Comparison of ENCODE assay signal across 10 cellular contexts in genomic region chr3:37863949-37864822, GRCh38. TPM values are rescaled to one million over a fixed set of nuclear protein-coding genes. Genes with fewer than 3 reads are reported as not detected.
DNase-seq lines count a peak whose midpoint lies in the region; ATAC-seq, FAIRE-seq and TF ChIP-seq lines count a peak whose summit lies in the region.
"Had no signal": no experiment of that assay in that cellular context is flagged by ENCODE, and none has a peak within 500 bp of the region (broad histone marks: within the 10 kb centered on the region; RNA-seq: fewer than 3 reads in every experiment).

No MANE protein-coding gene starts in this region.

- no peak overlapping the region for H3K4me3 ChIP-seq in A549
- 0 out of 2 replicates have a peak overlapping the region, but pooled peaks have one; percentile 86 for H3K4me3 ChIP-seq in HUES6 (ENCODE audit: low read depth, low read length)
- no peak overlapping the region for H3K4me3 ChIP-seq in CD8-positive, alpha-beta memory T cell (ENCODE audit: low read length)

- peak in 1 of 2 experiments; percentile 23 for DNase-seq in A549 (ENCODE audit: low read depth in 1 of 2, low spot score in 1 of 2)
- DNase-seq in cerebellum (ENCODE audit: low spot score) = peak; percentile 74
- DNase-seq in CD8-positive, alpha-beta memory T cell = no peak
- no peak for DNase-seq in Ammon's horn (ENCODE audit: low spot score)
- DNase-seq in activated T-cell treated with anti-CD3 and anti-CD28 coated beads, Interleukin-2, amount 50 U/mL, for 24 hours = no peak
- DNase-seq: activated CD4-positive, alpha-beta memory T cell treated with anti-CD3 and anti-CD28 coated beads, Interleukin-2, amount 10 ng/mL, durations not matched to agents 7 days and 5 days; NCI-H1436 treated with DMSO at 0.1 percent for 48 hours had no signal

- H3K27me3 ChIP-seq in HUES6 (ENCODE audit: control insufficient read depth, insufficient read depth, low read length) = peaks cover 2% of the 10 kb centered on the region
- H3K27me3 ChIP-seq in CD8-positive, alpha-beta memory T cell (ENCODE audit: insufficient read depth, low read length, poor library complexity, severe bottlenecking) = peaks cover 6% of the 10 kb centered on the region

- no peaks in the 10 kb centered on the region for H3K36me3 ChIP-seq in HUES6 (ENCODE audit: control insufficient read depth, insufficient read depth, low read length)
- H3K36me3 ChIP-seq in CD8-positive, alpha-beta memory T cell (ENCODE audit: insufficient read depth, low read length) = no peaks in the 10 kb centered on the region

- TF ChIP-seq CTCF in A549 (IDR thresholded peaks at IDR 0.05) (no peak), nephron (IDR thresholded peaks at IDR 0.05; ENCODE audit: unreplicated experiment in 3 of 3) (no peak)

- ATAC-seq in A549 = no peak
- ATAC-seq in HG03439 (IDR thresholded peaks at IDR 0.05; ENCODE audit: unreplicated experiment) = no peak

- peaks cover 12% of the 10 kb centered on the region for H3K9me3 Mint-ChIP-seq in nephron
- H3K9me3 Mint-ChIP-seq in CD8-positive, alpha-beta memory T cell = no peaks in the 10 kb centered on the region
- no peaks in the 10 kb centered on the region for H3K9me3 Mint-ChIP-seq in activated T-cell treated with anti-CD3 and anti-CD28 coated beads, Interleukin-2, amount 50 U/mL, for 24 hours
- H3K9me3 Mint-ChIP-seq: activated CD4-positive, alpha-beta memory T cell treated with anti-CD3 and anti-CD28 coated beads, Interleukin-2, amount 10 ng/mL, durations not matched to agents 7 days and 5 days had no signal

- POLR2A ChIA-PET in A549 (lab: Yijun Ruan, JAX) = no interaction called here
- POLR2A ChIA-PET in CD8-positive, alpha-beta memory T cell (lab: Charles Lee) = no interaction called here

- TF ChIP-seq RAD21 in A549 (conservative IDR thresholded peaks at IDR 0.05 in 1 of 2, IDR thresholded peaks at IDR 0.05 in 1 of 2) = no peak

- no peak for FAIRE-seq in A549 (lab: Jason Lieb, UNC)

- H3K4me3 Mint-ChIP-seq in nephron = peak overlapping the region; percentile 91 to 96 (median 93)
- peak overlapping the region in 1 of 7 donors; percentile 55 for H3K4me3 Mint-ChIP-seq in CD8-positive, alpha-beta memory T cell
- no peak overlapping the region for H3K4me3 Mint-ChIP-seq in activated T-cell treated with anti-CD3 and anti-CD28 coated beads, Interleukin-2, amount 50 U/mL, for 24 hours
- H3K4me3 Mint-ChIP-seq: activated CD4-positive, alpha-beta memory T cell treated with anti-CD3 and anti-CD28 coated beads, Interleukin-2, amount 10 ng/mL, durations not matched to agents 7 days and 5 days had no signal

- H3K27me3 Mint-ChIP-seq in nephron (ENCODE audit: low read depth) = no peaks in the 10 kb centered on the region
- H3K27me3 Mint-ChIP-seq in CD8-positive, alpha-beta memory T cell = peaks cover 16 to 32% of the 10 kb centered on the region in 2 donors
- H3K27me3 Mint-ChIP-seq in activated T-cell treated with anti-CD3 and anti-CD28 coated beads, Interleukin-2, amount 50 U/mL, for 24 hours = peaks cover 26% of the 10 kb centered on the region

- H3K36me3 Mint-ChIP-seq in nephron (ENCODE audit: low read depth) = peaks cover 19% of the 10 kb centered on the region
- no peaks in the 10 kb centered on the region for H3K36me3 Mint-ChIP-seq in CD8-positive, alpha-beta memory T cell
- H3K36me3 Mint-ChIP-seq in activated T-cell treated with anti-CD3 and anti-CD28 coated beads, Interleukin-2, amount 50 U/mL, for 24 hours (ENCODE audit: low read depth) = no peaks in the 10 kb centered on the region

- 48% methylated on average over 5 of the region's 5 CpGs for WGBS in A549 (ENCODE audit: missing lambda C conversion rate)

- H3K9me3 ChIP-seq in A549 (0 out of 3 replicates have a peak, but pooled peaks cover 3% of the 10 kb centered on the region), HUES6 (ENCODE audit: control insufficient read depth, insufficient read depth, low read depth, low read length) (no peaks in the 10 kb centered on the region)
- no peaks in the 10 kb centered on the region for H3K9me3 ChIP-seq in CD8-positive, alpha-beta memory T cell (ENCODE audit: low read length)

- TF ChIP-seq POLR2A in A549 (IDR thresholded peaks at IDR 0.05; ENCODE audit: low read length) = no peak

- CTCF ChIA-PET in A549 (lab: Yijun Ruan, JAX) = interaction anchor here (1.6 to 3.4 kb wide), 2 partner anchors 9 to 103 kb away, joined by 9 to 12 read pairs; no protein-coding TSS in a partner anchor
- CTCF ChIA-PET in CD8-positive, alpha-beta memory T cell (lab: Charles Lee) = no interaction called here

- H3K4me1 ChIP-seq in A549 = peaks cover 34% of the 10 kb centered on the region
- H3K4me1 ChIP-seq in HUES6 (ENCODE audit: control insufficient read depth, insufficient read depth, low read length) = peaks cover 29% of the 10 kb centered on the region
- peaks cover 11% of the 10 kb centered on the region for H3K4me1 ChIP-seq in CD8-positive, alpha-beta memory T cell (ENCODE audit: insufficient read depth, low read length)

- TF ChIP-seq EP300 in A549 (IDR thresholded peaks at IDR 0.05) = no peak

- peak overlapping the region; percentile 82 to 96 (median 95) for H3K27ac Mint-ChIP-seq in nephron
- no peak overlapping the region for H3K27ac Mint-ChIP-seq in CD8-positive, alpha-beta memory T cell
- H3K27ac Mint-ChIP-seq in activated T-cell treated with anti-CD3 and anti-CD28 coated beads, Interleukin-2, amount 50 U/mL, for 24 hours = no peak overlapping the region
- H3K27ac Mint-ChIP-seq: activated CD4-positive, alpha-beta memory T cell treated with anti-CD3 and anti-CD28 coated beads, Interleukin-2, amount 10 ng/mL, durations not matched to agents 7 days and 5 days had no signal

- H3K4me2 ChIP-seq in A549 = peak overlapping the region; percentile 97

- H3K27ac ChIP-seq in A549 (peak overlapping the region; percentile 12 to 88; a peak in 2 of 6 replicates), HUES6 (ENCODE audit: low read depth, low read length) (no peak overlapping the region)
- no peak overlapping the region for H3K27ac ChIP-seq in CD8-positive, alpha-beta memory T cell (ENCODE audit: low read depth, low read length)

- H3K4me1 Mint-ChIP-seq in nephron = peaks cover 31% of the 10 kb centered on the region
- peaks cover 10 to 25% (median 17%) of the 10 kb centered on the region in 3 donors for H3K4me1 Mint-ChIP-seq in CD8-positive, alpha-beta memory T cell
- peaks cover 23% of the 10 kb centered on the region for H3K4me1 Mint-ChIP-seq in activated T-cell treated with anti-CD3 and anti-CD28 coated beads, Interleukin-2, amount 50 U/mL, for 24 hours (ENCODE audit: low read depth)

- no peak overlapping the region for H3K9ac ChIP-seq in HUES6 (ENCODE audit: low read length)

TF ChIP-seq in A549, 52 proteins besides CTCF, POLR2A, EP300 and RAD21:
- TF ChIP-seq REST (IDR thresholded peaks at IDR 0.05) = no peak
- peak; percentile 13 to 16; a peak in 1 of 4 replicates for TF ChIP-seq CEBPB (IDR thresholded peaks at IDR 0.05)
TF ChIP-seq in A549: peak in this region for 1.

RNA-seq across cellular contexts. Expression of gene CTDSPL, which starts 2.5 kb away (rescaled TPM):
- 31.3 and 35.1 TPM in 2 replicates for polyA plus RNA-seq in A549 (2011; rRNA removed)
- 15.2 and 18.6 TPM in 2 replicates for polyA plus RNA-seq in A549 (2012; cell fraction: cytosol; rRNA removed)
- 11.6 and 18.2 TPM in 2 replicates for polyA plus RNA-seq in A549 (2012; cell fraction: nucleus; rRNA removed)
- polyA plus RNA-seq in A549 (2017; fragmentation: RNase III; extraction: RNeasy Plus Mini Kit Qiagen cat#74134 plus additional on column Dnase treatment) = 9.9 to 10.6 TPM (median 9.9 TPM) in 3 replicates
- 40.8 and 49.4 TPM in 2 replicates for polyA minus RNA-seq in A549 (2011; rRNA and poly(A)+ RNA removed)
- 18.5 TPM for total RNA-seq in cerebellum
- total RNA-seq in CD8-positive, alpha-beta memory T cell = under 1 TPM; 0.74 to 0.84 TPM
- polyA plus RNA-seq in CD8-positive, alpha-beta memory T cell = not detected

Comparison
In these comparisons a context has a peak if more than half of its experiments do, and no peak if none do; other contexts are left out.
1. H3K27ac ChIP-seq: peak in A549 (2 of 2); none in HUES6 (single experiment) and CD8-positive, alpha-beta memory T cell (single experiment).
2. H3K27ac Mint-ChIP-seq: peak in nephron (3 of 3); none in CD8-positive, alpha-beta memory T cell (0 of 8) and activated T-cell treated with anti-CD3 and anti-CD28 coated beads, Interleukin-2, amount 50 U/mL, for 24 hours (single experiment).
3. RNA of gene CTDSPL, which starts 2.5 kb away (total RNA-seq): 18.5 TPM in cerebellum (single experiment); 0.74 to 0.84 TPM in CD8-positive, alpha-beta memory T cell; every median in the first group is over 10 times any median in the second.